ENCODE assay signal across 1 cellular context in the genomic region with DNA sequence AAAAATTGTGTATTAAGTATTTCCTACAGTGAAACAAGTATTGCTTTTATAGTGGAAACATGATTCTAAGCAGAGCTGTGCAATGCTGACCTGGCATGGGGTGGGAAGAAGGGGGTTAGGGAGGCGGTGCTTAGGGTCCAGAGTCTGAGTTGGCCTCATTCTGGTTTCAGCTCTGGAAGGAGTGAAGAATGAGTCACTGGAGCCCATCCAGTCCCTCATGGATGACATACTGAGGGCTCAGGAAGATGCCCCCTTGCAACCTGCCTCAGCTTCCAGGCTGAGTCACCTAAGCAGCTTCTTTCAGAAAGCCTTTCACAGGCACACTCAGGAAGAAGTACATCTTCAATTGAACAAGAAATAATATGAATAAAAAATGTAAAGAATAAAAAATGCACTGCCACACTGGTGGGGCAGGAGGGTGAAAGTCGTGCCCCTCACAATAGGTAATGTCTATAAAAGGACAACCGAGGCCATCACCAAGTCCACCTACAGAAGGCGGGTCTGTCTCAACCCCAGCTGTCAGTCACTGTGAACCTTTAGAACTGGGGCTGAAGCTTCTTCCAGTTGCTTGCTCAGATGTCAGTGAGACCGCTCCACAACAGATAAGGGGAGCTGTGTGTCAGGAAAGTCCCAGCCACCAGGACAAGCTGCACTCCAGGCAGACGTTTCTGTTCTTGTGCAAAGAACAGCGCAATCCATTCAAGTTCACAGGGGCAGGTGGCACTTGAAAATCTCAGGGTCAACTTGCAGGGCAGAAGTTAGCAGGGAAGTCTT.
TF ChIP-seq lines count a peak whose summit lies in the region.

No MANE protein-coding gene starts in this region.

TF ChIP-seq in IMR-90, 13 proteins besides CTCF, POLR2A, EP300 and RAD21:
- TF ChIP-seq MAFK (IDR thresholded peaks at IDR 0.05; ENCODE audit: low read depth, low read length), result peak; percentile 16; the same call in 1 of the 2 replicates
